In the genomic region with DNA sequence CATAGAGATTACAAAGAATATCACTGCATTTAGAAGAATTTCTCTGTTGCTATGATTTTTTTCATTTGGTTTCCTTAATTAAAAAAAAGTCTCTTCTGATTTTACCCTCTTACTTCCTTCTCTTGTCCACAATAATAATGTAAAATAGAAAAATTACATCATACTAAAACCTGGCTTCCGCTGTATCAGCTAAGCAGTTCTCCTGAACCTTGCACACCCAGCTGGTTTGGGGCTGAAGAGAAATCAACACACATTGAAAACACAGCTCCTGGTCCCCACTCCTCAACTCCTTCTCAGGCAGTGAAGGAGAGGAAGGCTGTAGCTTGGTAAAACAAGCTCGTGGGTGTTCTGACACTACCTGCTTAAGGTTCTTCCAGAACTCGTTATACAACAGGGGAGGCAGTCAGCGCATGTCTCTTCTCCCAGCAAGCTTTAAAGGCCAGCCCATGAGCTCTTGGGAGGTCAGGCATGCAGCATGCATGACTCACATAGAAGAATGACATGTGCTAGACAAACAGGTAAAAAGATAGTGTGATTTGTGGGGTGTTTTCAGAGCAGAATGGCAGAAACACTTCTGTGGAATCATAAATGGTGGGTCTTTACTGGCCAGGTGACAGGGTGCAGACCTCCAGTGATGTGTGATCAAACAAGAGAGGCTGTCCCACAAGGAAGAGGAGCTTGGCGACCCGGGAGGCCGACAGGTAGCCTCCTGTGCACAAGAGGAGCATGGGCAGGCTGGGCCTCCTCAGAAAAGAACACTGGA, we compare ENCODE assay signal across 1 cellular context.
TF ChIP-seq lines count a peak whose summit lies in the region.

No MANE protein-coding gene starts in this region.

TF ChIP-seq in HepG2, 621 proteins besides CTCF, POLR2A, EP300 and RAD21 (continued from another document):
- TF ChIP-seq, protein P1, sequence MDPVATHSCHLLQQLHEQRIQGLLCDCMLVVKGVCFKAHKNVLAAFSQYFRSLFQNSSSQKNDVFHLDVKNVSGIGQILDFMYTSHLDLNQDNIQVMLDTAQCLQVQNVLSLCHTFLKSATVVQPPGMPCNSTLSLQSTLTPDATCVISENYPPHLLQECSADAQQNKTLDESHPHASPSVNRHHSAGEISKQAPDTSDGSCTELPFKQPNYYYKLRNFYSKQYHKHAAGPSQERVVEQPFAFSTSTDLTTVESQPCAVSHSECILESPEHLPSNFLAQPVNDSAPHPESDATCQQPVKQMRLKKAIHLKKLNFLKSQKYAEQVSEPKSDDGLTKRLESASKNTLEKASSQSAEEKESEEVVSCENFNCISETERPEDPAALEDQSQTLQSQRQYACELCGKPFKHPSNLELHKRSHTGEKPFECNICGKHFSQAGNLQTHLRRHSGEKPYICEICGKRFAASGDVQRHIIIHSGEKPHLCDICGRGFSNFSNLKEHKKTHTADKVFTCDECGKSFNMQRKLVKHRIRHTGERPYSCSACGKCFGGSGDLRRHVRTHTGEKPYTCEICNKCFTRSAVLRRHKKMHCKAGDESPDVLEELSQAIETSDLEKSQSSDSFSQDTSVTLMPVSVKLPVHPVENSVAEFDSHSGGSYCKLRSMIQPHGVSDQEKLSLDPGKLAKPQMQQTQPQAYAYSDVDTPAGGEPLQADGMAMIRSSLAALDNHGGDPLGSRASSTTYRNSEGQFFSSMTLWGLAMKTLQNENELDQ (CRISPR knock-in tag; IDR thresholded peaks at IDR 0.05; ENCODE audit: borderline replicate concordance), result no peak
- TF ChIP-seq, protein P2, sequence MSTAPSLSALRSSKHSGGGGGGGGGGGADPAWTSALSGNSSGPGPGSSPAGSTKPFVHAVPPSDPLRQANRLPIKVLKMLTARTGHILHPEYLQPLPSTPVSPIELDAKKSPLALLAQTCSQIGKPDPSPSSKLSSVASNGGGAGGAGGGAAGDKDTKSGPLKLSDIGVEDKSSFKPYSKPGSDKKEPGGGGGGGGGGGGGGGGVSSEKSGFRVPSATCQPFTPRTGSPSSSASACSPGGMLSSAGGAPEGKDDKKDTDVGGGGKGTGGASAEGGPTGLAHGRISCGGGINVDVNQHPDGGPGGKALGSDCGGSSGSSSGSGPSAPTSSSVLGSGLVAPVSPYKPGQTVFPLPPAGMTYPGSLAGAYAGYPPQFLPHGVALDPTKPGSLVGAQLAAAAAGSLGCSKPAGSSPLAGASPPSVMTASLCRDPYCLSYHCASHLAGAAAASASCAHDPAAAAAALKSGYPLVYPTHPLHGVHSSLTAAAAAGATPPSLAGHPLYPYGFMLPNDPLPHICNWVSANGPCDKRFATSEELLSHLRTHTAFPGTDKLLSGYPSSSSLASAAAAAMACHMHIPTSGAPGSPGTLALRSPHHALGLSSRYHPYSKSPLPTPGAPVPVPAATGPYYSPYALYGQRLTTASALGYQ (CRISPR knock-in tag; IDR thresholded peaks at IDR 0.05), result no peak
- TF ChIP-seq NR1H2 (CRISPR knock-in tag; IDR thresholded peaks at IDR 0.05; ENCODE audit: borderline replicate concordance, low read depth) (no peak), FOSL2 (CRISPR knock-in tag; IDR thresholded peaks at IDR 0.05) (peak; percentile 91), JUN (CRISPR knock-in tag; IDR thresholded peaks at IDR 0.05) (peak; percentile 48; the same call in 1 of the 2 replicates), ZNF274 (CRISPR knock-in tag; IDR thresholded peaks at IDR 0.05) (0 out of 2 replicates have a peak, but pooled peaks have one; percentile 30), ZNF501 (CRISPR knock-in tag; IDR thresholded peaks at IDR 0.05) (peak; percentile 46; the same call in 1 of the 2 replicates)
- TF ChIP-seq, protein P3, sequence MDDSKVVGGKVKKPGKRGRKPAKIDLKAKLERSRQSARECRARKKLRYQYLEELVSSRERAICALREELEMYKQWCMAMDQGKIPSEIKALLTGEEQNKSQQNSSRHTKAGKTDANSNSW (CRISPR knock-in tag; IDR thresholded peaks at IDR 0.05; ENCODE audit: borderline replicate concordance), result 0 out of 2 replicates have a peak, but pooled peaks have one; percentile 38
- TF ChIP-seq, protein P4, sequence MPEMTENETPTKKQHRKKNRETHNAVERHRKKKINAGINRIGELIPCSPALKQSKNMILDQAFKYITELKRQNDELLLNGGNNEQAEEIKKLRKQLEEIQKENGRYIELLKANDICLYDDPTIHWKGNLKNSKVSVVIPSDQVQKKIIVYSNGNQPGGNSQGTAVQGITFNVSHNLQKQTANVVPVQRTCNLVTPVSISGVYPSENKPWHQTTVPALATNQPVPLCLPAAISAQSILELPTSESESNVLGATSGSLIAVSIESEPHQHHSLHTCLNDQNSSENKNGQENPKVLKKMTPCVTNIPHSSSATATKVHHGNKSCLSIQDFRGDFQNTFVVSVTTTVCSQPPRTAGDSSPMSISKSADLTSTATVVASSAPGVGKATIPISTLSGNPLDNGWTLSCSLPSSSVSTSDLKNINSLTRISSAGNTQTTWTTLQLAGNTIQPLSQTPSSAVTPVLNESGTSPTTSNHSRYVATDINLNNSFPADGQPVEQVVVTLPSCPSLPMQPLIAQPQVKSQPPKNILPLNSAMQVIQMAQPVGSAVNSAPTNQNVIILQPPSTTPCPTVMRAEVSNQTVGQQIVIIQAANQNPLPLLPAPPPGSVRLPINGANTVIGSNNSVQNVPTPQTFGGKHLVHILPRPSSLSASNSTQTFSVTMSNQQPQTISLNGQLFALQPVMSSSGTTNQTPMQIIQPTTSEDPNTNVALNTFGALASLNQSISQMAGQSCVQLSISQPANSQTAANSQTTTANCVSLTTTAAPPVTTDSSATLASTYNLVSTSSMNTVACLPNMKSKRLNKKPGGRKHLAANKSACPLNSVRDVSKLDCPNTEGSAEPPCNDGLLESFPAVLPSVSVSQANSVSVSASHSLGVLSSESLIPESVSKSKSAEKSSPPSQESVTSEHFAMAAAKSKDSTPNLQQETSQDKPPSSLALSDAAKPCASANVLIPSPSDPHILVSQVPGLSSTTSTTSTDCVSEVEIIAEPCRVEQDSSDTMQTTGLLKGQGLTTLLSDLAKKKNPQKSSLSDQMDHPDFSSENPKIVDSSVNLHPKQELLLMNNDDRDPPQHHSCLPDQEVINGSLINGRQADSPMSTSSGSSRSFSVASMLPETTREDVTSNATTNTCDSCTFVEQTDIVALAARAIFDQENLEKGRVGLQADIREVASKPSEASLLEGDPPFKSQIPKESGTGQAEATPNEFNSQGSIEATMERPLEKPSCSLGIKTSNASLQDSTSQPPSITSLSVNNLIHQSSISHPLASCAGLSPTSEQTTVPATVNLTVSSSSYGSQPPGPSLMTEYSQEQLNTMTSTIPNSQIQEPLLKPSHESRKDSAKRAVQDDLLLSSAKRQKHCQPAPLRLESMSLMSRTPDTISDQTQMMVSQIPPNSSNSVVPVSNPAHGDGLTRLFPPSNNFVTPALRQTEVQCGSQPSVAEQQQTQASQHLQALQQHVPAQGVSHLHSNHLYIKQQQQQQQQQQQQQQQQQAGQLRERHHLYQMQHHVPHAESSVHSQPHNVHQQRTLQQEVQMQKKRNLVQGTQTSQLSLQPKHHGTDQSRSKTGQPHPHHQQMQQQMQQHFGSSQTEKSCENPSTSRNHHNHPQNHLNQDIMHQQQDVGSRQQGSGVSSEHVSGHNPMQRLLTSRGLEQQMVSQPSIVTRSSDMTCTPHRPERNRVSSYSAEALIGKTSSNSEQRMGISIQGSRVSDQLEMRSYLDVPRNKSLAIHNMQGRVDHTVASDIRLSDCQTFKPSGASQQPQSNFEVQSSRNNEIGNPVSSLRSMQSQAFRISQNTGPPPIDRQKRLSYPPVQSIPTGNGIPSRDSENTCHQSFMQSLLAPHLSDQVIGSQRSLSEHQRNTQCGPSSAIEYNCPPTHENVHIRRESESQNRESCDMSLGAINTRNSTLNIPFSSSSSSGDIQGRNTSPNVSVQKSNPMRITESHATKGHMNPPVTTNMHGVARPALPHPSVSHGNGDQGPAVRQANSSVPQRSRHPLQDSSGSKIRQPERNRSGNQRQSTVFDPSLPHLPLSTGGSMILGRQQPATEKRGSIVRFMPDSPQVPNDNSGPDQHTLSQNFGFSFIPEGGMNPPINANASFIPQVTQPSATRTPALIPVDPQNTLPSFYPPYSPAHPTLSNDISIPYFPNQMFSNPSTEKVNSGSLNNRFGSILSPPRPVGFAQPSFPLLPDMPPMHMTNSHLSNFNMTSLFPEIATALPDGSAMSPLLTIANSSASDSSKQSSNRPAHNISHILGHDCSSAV (CRISPR knock-in tag; IDR thresholded peaks at IDR 0.05; ENCODE audit: borderline replicate concordance), result no peak
- TF ChIP-seq, protein P5, sequence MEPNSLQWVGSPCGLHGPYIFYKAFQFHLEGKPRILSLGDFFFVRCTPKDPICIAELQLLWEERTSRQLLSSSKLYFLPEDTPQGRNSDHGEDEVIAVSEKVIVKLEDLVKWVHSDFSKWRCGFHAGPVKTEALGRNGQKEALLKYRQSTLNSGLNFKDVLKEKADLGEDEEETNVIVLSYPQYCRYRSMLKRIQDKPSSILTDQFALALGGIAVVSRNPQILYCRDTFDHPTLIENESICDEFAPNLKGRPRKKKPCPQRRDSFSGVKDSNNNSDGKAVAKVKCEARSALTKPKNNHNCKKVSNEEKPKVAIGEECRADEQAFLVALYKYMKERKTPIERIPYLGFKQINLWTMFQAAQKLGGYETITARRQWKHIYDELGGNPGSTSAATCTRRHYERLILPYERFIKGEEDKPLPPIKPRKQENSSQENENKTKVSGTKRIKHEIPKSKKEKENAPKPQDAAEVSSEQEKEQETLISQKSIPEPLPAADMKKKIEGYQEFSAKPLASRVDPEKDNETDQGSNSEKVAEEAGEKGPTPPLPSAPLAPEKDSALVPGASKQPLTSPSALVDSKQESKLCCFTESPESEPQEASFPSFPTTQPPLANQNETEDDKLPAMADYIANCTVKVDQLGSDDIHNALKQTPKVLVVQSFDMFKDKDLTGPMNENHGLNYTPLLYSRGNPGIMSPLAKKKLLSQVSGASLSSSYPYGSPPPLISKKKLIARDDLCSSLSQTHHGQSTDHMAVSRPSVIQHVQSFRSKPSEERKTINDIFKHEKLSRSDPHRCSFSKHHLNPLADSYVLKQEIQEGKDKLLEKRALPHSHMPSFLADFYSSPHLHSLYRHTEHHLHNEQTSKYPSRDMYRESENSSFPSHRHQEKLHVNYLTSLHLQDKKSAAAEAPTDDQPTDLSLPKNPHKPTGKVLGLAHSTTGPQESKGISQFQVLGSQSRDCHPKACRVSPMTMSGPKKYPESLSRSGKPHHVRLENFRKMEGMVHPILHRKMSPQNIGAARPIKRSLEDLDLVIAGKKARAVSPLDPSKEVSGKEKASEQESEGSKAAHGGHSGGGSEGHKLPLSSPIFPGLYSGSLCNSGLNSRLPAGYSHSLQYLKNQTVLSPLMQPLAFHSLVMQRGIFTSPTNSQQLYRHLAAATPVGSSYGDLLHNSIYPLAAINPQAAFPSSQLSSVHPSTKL (CRISPR knock-in tag; IDR thresholded peaks at IDR 0.05), result 0 out of 2 replicates have a peak, but pooled peaks have one; percentile 28
- TF ChIP-seq, protein P6, sequence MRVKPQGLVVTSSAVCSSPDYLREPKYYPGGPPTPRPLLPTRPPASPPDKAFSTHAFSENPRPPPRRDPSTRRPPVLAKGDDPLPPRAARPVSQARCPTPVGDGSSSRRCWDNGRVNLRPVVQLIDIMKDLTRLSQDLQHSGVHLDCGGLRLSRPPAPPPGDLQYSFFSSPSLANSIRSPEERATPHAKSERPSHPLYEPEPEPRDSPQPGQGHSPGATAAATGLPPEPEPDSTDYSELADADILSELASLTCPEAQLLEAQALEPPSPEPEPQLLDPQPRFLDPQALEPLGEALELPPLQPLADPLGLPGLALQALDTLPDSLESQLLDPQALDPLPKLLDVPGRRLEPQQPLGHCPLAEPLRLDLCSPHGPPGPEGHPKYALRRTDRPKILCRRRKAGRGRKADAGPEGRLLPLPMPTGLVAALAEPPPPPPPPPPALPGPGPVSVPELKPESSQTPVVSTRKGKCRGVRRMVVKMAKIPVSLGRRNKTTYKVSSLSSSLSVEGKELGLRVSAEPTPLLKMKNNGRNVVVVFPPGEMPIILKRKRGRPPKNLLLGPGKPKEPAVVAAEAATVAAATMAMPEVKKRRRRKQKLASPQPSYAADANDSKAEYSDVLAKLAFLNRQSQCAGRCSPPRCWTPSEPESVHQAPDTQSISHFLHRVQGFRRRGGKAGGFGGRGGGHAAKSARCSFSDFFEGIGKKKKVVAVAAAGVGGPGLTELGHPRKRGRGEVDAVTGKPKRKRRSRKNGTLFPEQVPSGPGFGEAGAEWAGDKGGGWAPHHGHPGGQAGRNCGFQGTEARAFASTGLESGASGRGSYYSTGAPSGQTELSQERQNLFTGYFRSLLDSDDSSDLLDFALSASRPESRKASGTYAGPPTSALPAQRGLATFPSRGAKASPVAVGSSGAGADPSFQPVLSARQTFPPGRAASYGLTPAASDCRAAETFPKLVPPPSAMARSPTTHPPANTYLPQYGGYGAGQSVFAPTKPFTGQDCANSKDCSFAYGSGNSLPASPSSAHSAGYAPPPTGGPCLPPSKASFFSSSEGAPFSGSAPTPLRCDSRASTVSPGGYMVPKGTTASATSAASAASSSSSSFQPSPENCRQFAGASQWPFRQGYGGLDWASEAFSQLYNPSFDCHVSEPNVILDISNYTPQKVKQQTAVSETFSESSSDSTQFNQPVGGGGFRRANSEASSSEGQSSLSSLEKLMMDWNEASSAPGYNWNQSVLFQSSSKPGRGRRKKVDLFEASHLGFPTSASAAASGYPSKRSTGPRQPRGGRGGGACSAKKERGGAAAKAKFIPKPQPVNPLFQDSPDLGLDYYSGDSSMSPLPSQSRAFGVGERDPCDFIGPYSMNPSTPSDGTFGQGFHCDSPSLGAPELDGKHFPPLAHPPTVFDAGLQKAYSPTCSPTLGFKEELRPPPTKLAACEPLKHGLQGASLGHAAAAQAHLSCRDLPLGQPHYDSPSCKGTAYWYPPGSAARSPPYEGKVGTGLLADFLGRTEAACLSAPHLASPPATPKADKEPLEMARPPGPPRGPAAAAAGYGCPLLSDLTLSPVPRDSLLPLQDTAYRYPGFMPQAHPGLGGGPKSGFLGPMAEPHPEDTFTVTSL (CRISPR knock-in tag; IDR thresholded peaks at IDR 0.05; ENCODE audit: borderline replicate concordance), result 0 out of 2 replicates have a peak, but pooled peaks have one; percentile 38
